In the genomic region with DNA sequence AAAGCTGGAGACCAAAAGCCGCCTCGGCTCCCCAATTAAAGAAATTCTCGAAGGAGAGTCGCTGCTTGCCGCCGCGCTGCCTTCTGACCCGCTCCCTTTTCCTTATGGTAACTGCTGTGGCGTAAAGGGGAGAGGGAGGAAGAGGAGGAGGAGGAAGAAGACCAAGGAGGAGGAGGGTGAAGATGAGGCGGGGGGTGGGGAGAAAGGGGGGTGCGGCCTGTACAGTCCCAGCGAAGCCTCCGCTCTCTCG, we compare ENCODE assay signal across 8 cellular contexts. TPM values are rescaled to one million over a fixed set of nuclear protein-coding genes. Genes with fewer than 3 reads are reported as not detected.
A peak's percentile ranks its signal among the peaks of the same experiment; 100 is the strongest.
DNase-seq lines count a peak whose midpoint lies in the region; ATAC-seq, FAIRE-seq and TF ChIP-seq lines count a peak whose summit lies in the region.

No MANE protein-coding gene starts in this region.

- no peak for TF ChIP-seq POLR2A in heart left ventricle (IDR thresholded peaks at IDR 0.05)

- intact Hi-C loops in heart left ventricle (cut with DNase I) (loop anchor here in 3 of 10 donors (5.0 to 10.0 kb wide), 2 partner anchors 48 to 95 kb away; a partner anchor contains a TSS), cardiac septum (cut with DNase I) (no loop called here), left lung (cut with DNase I) (no loop called here)

- peaks cover 3% of the 10 kb centered on the region for H3K36me3 Mint-ChIP-seq in mesothelial cell of epicardium

- peak overlapping the region; percentile 35 to 97 (median 92) for H3K27ac ChIP-seq in heart left ventricle
- peak overlapping the region; percentile 91 to 92 for H3K27ac ChIP-seq in left lung

- H3K4me3 Mint-ChIP-seq in mesothelial cell of epicardium = no peak overlapping the region

- H3K4me3 ChIP-seq in heart left ventricle (peak overlapping the region; percentile 49 to 92 (median 77)), astrocyte of the cerebellum (ENCODE audit: low read depth, low read length) (peak overlapping the region; percentile 97), left lung (peak overlapping the region; percentile 66 to 77)

- 0 to 1% (median 0%) methylated on average over 14 of the region's 14 CpGs for WGBS in heart left ventricle, 4 donors

- H3K9me3 ChIP-seq in heart left ventricle (no peaks in the 10 kb centered on the region), left lung (no peaks in the 10 kb centered on the region)

- TF ChIP-seq CTCF in heart left ventricle (IDR thresholded peaks at IDR 0.05) = no peak
- no peak for TF ChIP-seq CTCF in astrocyte of the cerebellum (IDR thresholded peaks at IDR 0.05; ENCODE audit: low read depth, low read length, missing control alignments)
- no peak for TF ChIP-seq CTCF in left lung (IDR thresholded peaks at IDR 0.05)
- TF ChIP-seq CTCF in mesothelial cell of epicardium (IDR thresholded peaks at IDR 0.05; ENCODE audit: unreplicated experiment) = no peak

- ATAC-seq in heart left ventricle = no peak
- ATAC-seq in left lung = no peak

- H3K36me3 ChIP-seq in heart left ventricle (no peaks in the 10 kb centered on the region), left lung (no peaks in the 10 kb centered on the region)

- H3K4me1 ChIP-seq in heart left ventricle (peaks cover 6 to 40% (median 25%) of the 10 kb centered on the region in 12 donors), left lung (peaks cover 4 to 37% of the 10 kb centered on the region in 2 donors)

- no peaks in the 10 kb centered on the region for H3K27me3 Mint-ChIP-seq in mesothelial cell of epicardium (ENCODE audit: low read depth)

- DNase-seq in heart left ventricle = no peak
- no peak for DNase-seq in cardiac septum (ENCODE audit: low spot score)
- no peak for DNase-seq in astrocyte of the cerebellum (ENCODE audit: low read depth)
- DNase-seq in left lung = no peak
- DNase-seq in urothelium cell line (ENCODE audit: low spot score) = peak; percentile 36
- DNase-seq in mesothelial cell of epicardium (ENCODE audit: low spot score in 2 of 2, unreplicated experiment in 2 of 2) = no peak
- DNase-seq in NCI-H2081 (lab: John Stamatoyannopoulos, UW) = no peak
- DNase-seq in cerebellum (ENCODE audit: low spot score) = no peak

- no peak for FAIRE-seq in urothelium cell line (lab: Jason Lieb, UNC)

- no peaks in the 10 kb centered on the region for H3K9me3 Mint-ChIP-seq in mesothelial cell of epicardium

- H3K27ac Mint-ChIP-seq in mesothelial cell of epicardium = no peak overlapping the region

- H3K4me1 Mint-ChIP-seq in mesothelial cell of epicardium = peaks cover 2% of the 10 kb centered on the region

- H3K27me3 ChIP-seq in heart left ventricle (no peaks in the 10 kb centered on the region), left lung (no peaks in the 10 kb centered on the region)

- in situ Hi-C loops in astrocyte of the cerebellum (cut with HindIII; ENCODE audit: low sequenced_read_pairs) = loop anchor here (5.0 kb wide), 1 partner anchor 92 kb away; no protein-coding TSS in a partner anchor

RNA-seq across cellular contexts. Expression of a gene that starts 0.4 kb away (rescaled TPM):
- 10 to 100 TPM; 21.2 to 29.2 (median 24.0) TPM for total RNA-seq in heart left ventricle
- 1 to 10 TPM; 7.9 to 9.4 TPM for polyA plus RNA-seq in heart left ventricle
- 26.5 TPM for total RNA-seq in cardiac septum
- total RNA-seq in left lung = 10 to 100 TPM; 21.6 to 21.8 TPM
- 33.4 to 36.9 TPM (median 36.5 TPM) in 3 replicates for total RNA-seq in mesothelial cell of epicardium
- 32.8 TPM for total RNA-seq in cerebellum

RNA-seq across cellular contexts. Expression of a gene that starts 48.2 kb away (rescaled TPM):
- 10 to 100 TPM in 8 of 9 donors, 1 to 10 TPM in 1; 9.4 to 18.6 (median 13.6) TPM for total RNA-seq in heart left ventricle
- polyA plus RNA-seq in heart left ventricle = 10 to 100 TPM; 11.7 to 16.3 TPM
- 15.7 TPM for total RNA-seq in cardiac septum
- total RNA-seq in left lung = 10 to 100 TPM; 42.7 to 56.3 TPM
- total RNA-seq in mesothelial cell of epicardium = 81.9 to 82.7 TPM (median 82.4 TPM) in 3 replicates
- total RNA-seq in cerebellum = 52.3 TPM
